In genomic region chr2:226623587-226624368, GRCh38 we compare ENCODE assay signal across 23 cellular contexts.
DNase-seq lines count a peak whose midpoint lies in the region; ATAC-seq, FAIRE-seq and TF ChIP-seq lines count a peak whose summit lies in the region.
"Had no signal": no experiment of that assay in that cellular context is flagged by ENCODE, and none has a peak within 500 bp of the region (broad histone marks: within the 10 kb centered on the region; RNA-seq: fewer than 3 reads in every experiment).

No MANE protein-coding gene starts in this region.

- peak overlapping the region; percentile 55 to 91 (median 87) for H3K27ac Mint-ChIP-seq in nephron
- no peak overlapping the region for H3K27ac Mint-ChIP-seq in progenitor cell of endocrine pancreas
- H3K27ac Mint-ChIP-seq: activated naive CD8-positive, alpha-beta T cell treated with anti-CD3 and anti-CD28 coated beads, Interleukin-2, amount 10 ng/mL, durations not matched to agents 7 days and 5 days; activated T-helper 17 cell treated with anti-CD3 and anti-CD28 coated beads, Interleukin-2, amount 50 U/mL, for 72 hours; immature natural killer cell; neural progenitor cell had no signal

- TF ChIP-seq RAD21 in HepG2 (CRISPR knock-in tag; IDR thresholded peaks at IDR 0.05) = no peak

- H3K27me3 Mint-ChIP-seq in nephron (ENCODE audit: low read depth) (peaks cover 10% of the 10 kb centered on the region), progenitor cell of endocrine pancreas (no peaks in the 10 kb centered on the region)

- ATAC-seq in HepG2 (no peak), right lobe of liver (no peak), GM19328 (IDR thresholded peaks at IDR 0.05; ENCODE audit: unreplicated experiment) (no peak)
- ATAC-seq: A549; activated T-helper 17 cell treated with anti-CD3 and anti-CD28 coated beads, Interleukin-2, amount 50 U/mL, for 72 hours; K562; left lung; T-cell had no signal

- H3K9ac ChIP-seq in HepG2 (ENCODE audit: insufficient read depth, low read depth, low read length) = no peak overlapping the region
- H3K9ac ChIP-seq: neural progenitor cell had no signal

- no peak overlapping the region for H2AFZ ChIP-seq in HepG2 (ENCODE audit: low read length)
- H2AFZ ChIP-seq: neural progenitor cell had no signal

- H3K4me3 Mint-ChIP-seq in nephron (peak overlapping the region in 1 of 3 experiments; percentile 16), progenitor cell of endocrine pancreas (ENCODE audit: low read depth) (no peak overlapping the region)
- H3K4me3 Mint-ChIP-seq: activated naive CD8-positive, alpha-beta T cell treated with anti-CD3 and anti-CD28 coated beads, Interleukin-2, amount 10 ng/mL, durations not matched to agents 7 days and 5 days; activated T-helper 17 cell treated with anti-CD3 and anti-CD28 coated beads, Interleukin-2, amount 50 U/mL, for 72 hours; immature natural killer cell; neural progenitor cell; T-cell had no signal

- H3K4me1 Mint-ChIP-seq in nephron = peaks cover 54% of the 10 kb centered on the region
- peaks cover 9% of the 10 kb centered on the region for H3K4me1 Mint-ChIP-seq in progenitor cell of endocrine pancreas (ENCODE audit: low read depth)
- H3K4me1 Mint-ChIP-seq: activated T-helper 17 cell treated with anti-CD3 and anti-CD28 coated beads, Interleukin-2, amount 50 U/mL, for 72 hours; immature natural killer cell; neural progenitor cell; T-cell had no signal

- no peak for TF ChIP-seq POLR2A in HepG2 (IDR thresholded peaks at IDR 0.05; ENCODE audit: insufficient read depth in 1 of 2, low read depth in 2 of 2, low read length in 2 of 2)
- no peak for TF ChIP-seq POLR2A in right lobe of liver (IDR thresholded peaks at IDR 0.05)

- intact Hi-C loops in HepG2 (cut with micrococcal nuclease; ENCODE audit: unreplicated experiment) (loop anchor here (5.0 kb wide), 1 partner anchor 591 kb away; no protein-coding TSS in a partner anchor), right lobe of liver (cut with DNase I) (no loop called here)

- 94% methylated on average over 13 of the region's 13 CpGs for WGBS in HepG2 (ENCODE audit: low lambda C conversion rate)
- WGBS in right lobe of liver (ENCODE audit: insufficient coverage, low coverage, low lambda C conversion rate, missing lambda C conversion rate) = 65% methylated on average over 13 of the region's 13 CpGs

- DNase-seq in HepG2 (ENCODE audit: low spot score) = no peak
- no peak for DNase-seq in right lobe of liver
- DNase-seq in amniotic epithelial cell (ENCODE audit: low read depth) = peak; percentile 31
- no peak for DNase-seq in progenitor cell of endocrine pancreas (ENCODE audit: low spot score, unreplicated experiment)
- no peak for DNase-seq in RWPE1 (ENCODE audit: low spot score)
- DNase-seq in NCI-H510A treated with DMSO at 0.1 percent for 48 hours (lab: John Stamatoyannopoulos, UW) = no peak
- DNase-seq: activated CD4-positive, alpha-beta T cell treated with anti-CD3 and anti-CD28 coated beads for 48 hours; activated naive CD8-positive, alpha-beta T cell treated with anti-CD3 and anti-CD28 coated beads, Interleukin-2, amount 10 ng/mL, durations not matched to agents 7 days and 5 days; BE2C; colonic mucosa; immature natural killer cell; left lung; NCI-H187 treated with DMSO at 0.1 percent for 48 hours; stimulated activated CD4-positive, alpha-beta T cell treated with anti-CD3 and anti-CD28 coated beads, Interleukin-12 subunit alpha, Interleukin-12 subunit beta, amount 100 ng/mL, for 4 hours; stimulated activated CD8-positive, alpha-beta memory T cell treated with anti-CD3 and anti-CD28 coated beads, Interleukin-4, amount 100 ng/mL, for 48 hours; T-cell had no signal

- H3K27me3 ChIP-seq in HepG2 (ENCODE audit: control insufficient read depth in 1 of 2, insufficient read depth in 2 of 2, low read length in 2 of 2) (no peaks in the 10 kb centered on the region), right lobe of liver (no peaks in the 10 kb centered on the region)
- H3K27me3 ChIP-seq: BE2C, colonic mucosa, neural progenitor cell had no signal

- POLR2A ChIA-PET in HepG2 (lab: Yijun Ruan, JAX) (interaction anchor here (3.2 kb wide), 1 partner anchor 176 kb away, joined by 11 read pairs; the partner anchor contains the start of gene IRS1), RWPE1 (lab: Yijun Ruan, JAX; ENCODE audit: low non-redundant PET) (no interaction called here)

- no peaks in the 10 kb centered on the region for H4K20me1 ChIP-seq in HepG2 (ENCODE audit: insufficient read depth, low read length)

- no peaks in the 10 kb centered on the region for H3K79me2 ChIP-seq in HepG2 (ENCODE audit: insufficient read depth, low read length)

- TF ChIP-seq CTCF in HepG2 (CRISPR knock-in tag; IDR thresholded peaks at IDR 0.05) (no peak), right lobe of liver (IDR thresholded peaks at IDR 0.05) (no peak), nephron (IDR thresholded peaks at IDR 0.05; ENCODE audit: unreplicated experiment in 3 of 3) (no peak), progenitor cell of endocrine pancreas (IDR thresholded peaks at IDR 0.05; ENCODE audit: unreplicated experiment) (no peak), RWPE1 (conservative IDR thresholded peaks at IDR 0.05; ENCODE audit: low read depth) (no peak)

- H3K9me3 ChIP-seq in HepG2 (ENCODE audit: low read length) (no peaks in the 10 kb centered on the region), right lobe of liver (no peaks in the 10 kb centered on the region)
- H3K9me3 ChIP-seq: BE2C, colonic mucosa, left lung had no signal

- CTCF ChIA-PET in HepG2 (lab: Yijun Ruan, JAX; ENCODE audit: low intra/inter-chr PET ratio, low total read pairs) = no interaction called here
- CTCF ChIA-PET in RWPE1 (lab: Yijun Ruan, JAX) = interaction anchor here (0.6 to 0.7 kb wide), 2 partner anchors 406 to 1561 kb away, joined by 4 to 5 read pairs; no protein-coding TSS in a partner anchor

- BruUV-seq in HepG2 (replicated peaks; lab: Mats Ljungman, UMichigan) = no TSS peak

- TF ChIP-seq EP300 in HepG2 (IDR thresholded peaks at IDR 0.05; ENCODE audit: low read depth in 2 of 2, low read length in 2 of 2) = no peak
- TF ChIP-seq EP300 in HepG2 (CRISPR knock-in tag; IDR thresholded peaks at IDR 0.05; ENCODE audit: borderline replicate concordance) = no peak

- in situ Hi-C loops in HepG2 (cut with HindIII; ENCODE audit: extremely low pct_ligation_motif_present, low pct_unique_long_range_greater_than_20kb) = loop anchor here (10.0 to 25.0 kb wide), 2 partner anchors 171 to 736 kb away; partner anchors contain the start of gene IRS1

- H3K4me3 ChIP-seq in HepG2 (replicated peaks in 1 of 3; ENCODE audit: insufficient read depth in 1 of 3, low read depth in 2 of 3, low read length in 3 of 3) (no peak overlapping the region), right lobe of liver (no peak overlapping the region)
- H3K4me3 ChIP-seq: A549, colonic mucosa, K562, left lung, neural progenitor cell had no signal

- H3K36me3 ChIP-seq in HepG2 (replicated peaks in 1 of 2; ENCODE audit: control insufficient read depth in 1 of 2, insufficient read depth in 2 of 2, low read length in 2 of 2) (no peaks in the 10 kb centered on the region), right lobe of liver (no peaks in the 10 kb centered on the region)
- H3K36me3 ChIP-seq: BE2C, colonic mucosa, left lung, neural progenitor cell had no signal

- H3K4me2 ChIP-seq in HepG2 (ENCODE audit: low read depth, low read length) = no peak overlapping the region
- H3K4me2 ChIP-seq: A549, neural progenitor cell had no signal

- H3K36me3 Mint-ChIP-seq in nephron (ENCODE audit: low read depth) (no peaks in the 10 kb centered on the region), progenitor cell of endocrine pancreas (ENCODE audit: insufficient read depth) (no peaks in the 10 kb centered on the region)
- H3K36me3 Mint-ChIP-seq: activated naive CD8-positive, alpha-beta T cell treated with anti-CD3 and anti-CD28 coated beads, Interleukin-2, amount 10 ng/mL, durations not matched to agents 7 days and 5 days; immature natural killer cell; neural progenitor cell; T-cell had no signal

- H3K9me3 Mint-ChIP-seq in nephron (peaks cover under 1% of the 10 kb centered on the region), progenitor cell of endocrine pancreas (ENCODE audit: low read depth) (no peaks in the 10 kb centered on the region)
- H3K9me3 Mint-ChIP-seq: activated T-helper 17 cell treated with anti-CD3 and anti-CD28 coated beads, Interleukin-2, amount 50 U/mL, for 72 hours; immature natural killer cell; neural progenitor cell; T-cell had no signal

- H3K4me1 ChIP-seq in HepG2 (ENCODE audit: insufficient read depth, low read length) (peaks cover 41% of the 10 kb centered on the region), right lobe of liver (peaks cover 0 to 20% (median 5%) of the 10 kb centered on the region in 4 donors)
- H3K4me1 ChIP-seq: BE2C, colonic mucosa, neural progenitor cell had no signal

- no peak for FAIRE-seq in HepG2 (lab: Jason Lieb, UNC)
- FAIRE-seq: A549, GM18507, K562 had no signal

- no peak overlapping the region for H3K27ac ChIP-seq in HepG2 (ENCODE audit: extremely low read length, insufficient read depth, low read length)
- H3K27ac ChIP-seq in right lobe of liver = no peak overlapping the region
- no peak overlapping the region for H3K27ac ChIP-seq in RWPE1
- H3K27ac ChIP-seq: colonic mucosa, left lung, neural progenitor cell had no signal

TF ChIP-seq in HepG2, 621 proteins besides CTCF, POLR2A, EP300 and RAD21 (continues in another document):
- TF ChIP-seq MIXL1 (CRISPR knock-in tag; IDR thresholded peaks at IDR 0.05) (0 out of 2 replicates have a peak, but pooled peaks have one; percentile 10), HBP1 (CRISPR knock-in tag; IDR thresholded peaks at IDR 0.05; ENCODE audit: low read depth) (no peak)
